ENCODE assay signal across 8 cellular contexts in genomic region chr9:96219615-96220257, GRCh38.
A peak's percentile ranks its signal among the peaks of the same experiment; 100 is the strongest.
DNase-seq lines count a peak whose midpoint lies in the region; ATAC-seq and TF ChIP-seq lines count a peak whose summit lies in the region.

No MANE protein-coding gene starts in this region.

- H3K4me1 Mint-ChIP-seq in progenitor cell of endocrine pancreas (ENCODE audit: low read depth) = peaks cover 9% of the 10 kb centered on the region

- peaks cover 3% of the 10 kb centered on the region for H3K36me3 Mint-ChIP-seq in progenitor cell of endocrine pancreas (ENCODE audit: insufficient read depth)

- H3K27ac Mint-ChIP-seq in progenitor cell of endocrine pancreas = no peak overlapping the region

- peaks cover 26% of the 10 kb centered on the region for H3K27me3 Mint-ChIP-seq in progenitor cell of endocrine pancreas

- H3K4me3 ChIP-seq in foreskin fibroblast (ENCODE audit: low read depth in 1 of 2, low read length in 2 of 2) = no peak overlapping the region

- H3K4me3 Mint-ChIP-seq in progenitor cell of endocrine pancreas (ENCODE audit: low read depth) = no peak overlapping the region

- ATAC-seq in HG02678 (IDR thresholded peaks at IDR 0.05; ENCODE audit: unreplicated experiment) = no peak
- ATAC-seq in HG02623 (IDR thresholded peaks at IDR 0.05; ENCODE audit: unreplicated experiment) = no peak

- peaks cover 8% of the 10 kb centered on the region for H3K9me3 Mint-ChIP-seq in progenitor cell of endocrine pancreas (ENCODE audit: low read depth)

- DNase-seq in activated T-cell treated with anti-CD3 and anti-CD28 coated beads for 1 hour (ENCODE audit: low read depth) (peak; percentile 37), activated T-cell treated with anti-CD3 and anti-CD28 coated beads for 4 hours (no peak), foreskin fibroblast (peak in 1 of 2 donors; percentile 51), progenitor cell of endocrine pancreas (ENCODE audit: low spot score, unreplicated experiment) (no peak), DMS114 treated with DMSO at 0.1 percent for 48 hours (lab: John Stamatoyannopoulos, UW; ENCODE audit: unreplicated experiment) (no peak)
- peak; percentile 56 for DNase-seq in activated T-cell treated with anti-CD3 and anti-CD28 coated beads, Interleukin-2, amount 50 U/mL, for 1 hour

- peak; percentile 25 for TF ChIP-seq CTCF in foreskin fibroblast (IDR thresholded peaks at IDR 0.05; ENCODE audit: low read depth, low read length)
- peak; percentile 53 for TF ChIP-seq CTCF in progenitor cell of endocrine pancreas (IDR thresholded peaks at IDR 0.05; ENCODE audit: unreplicated experiment)

Comparison
In these comparisons a context has a peak if more than half of its experiments do, and no peak if none do; other contexts are left out.
1. DNase-seq: peak in activated T-cell treated with anti-CD3 and anti-CD28 coated beads for 1 hour (single experiment) and activated T-cell treated with anti-CD3 and anti-CD28 coated beads, Interleukin-2, amount 50 U/mL, for 1 hour (single experiment); none in activated T-cell treated with anti-CD3 and anti-CD28 coated beads for 4 hours (single experiment), progenitor cell of endocrine pancreas (single experiment) and DMS114 treated with DMSO at 0.1 percent for 48 hours (single experiment).